In genomic region chr21:34520769-34521508, GRCh38 we compare ENCODE assay signal across 18 cellular contexts. TPM values are rescaled to one million over a fixed set of nuclear protein-coding genes. Genes with fewer than 3 reads are reported as not detected.
DNase-seq lines count a peak whose midpoint lies in the region; ATAC-seq and TF ChIP-seq lines count a peak whose summit lies in the region.
"Had no signal": no experiment of that assay in that cellular context is flagged by ENCODE, and none has a peak within 500 bp of the region (broad histone marks: within the 10 kb centered on the region; RNA-seq: fewer than 3 reads in every experiment).

No MANE protein-coding gene starts in this region.

- no peak for ATAC-seq in natural killer cell treated with Interleukin-12 subunit alpha and Interleukin-12 subunit beta and Interleukin-15 and Interleukin-18, amount 100 ng/mL, for 72 hours
- no peak for ATAC-seq in activated T-cell treated with anti-CD3 and anti-CD28 coated beads, Interleukin-2, amount 50 U/mL, for 4 hours
- ATAC-seq: naive thymus-derived CD8-positive, alpha-beta T cell; PC-3 had no signal

- no peak for TF ChIP-seq EP300 in sigmoid colon (IDR thresholded peaks at IDR 0.05)

- peaks cover 14 to 17% of the 10 kb centered on the region in 2 donors for H3K4me1 Mint-ChIP-seq in natural killer cell treated with Interleukin-12 subunit alpha and Interleukin-12 subunit beta and Interleukin-15 and Interleukin-18, amount 100 ng/mL, for 72 hours (ENCODE audit: low read depth in 2 of 2)
- H3K4me1 Mint-ChIP-seq in activated T-cell treated with anti-CD3 and anti-CD28 coated beads, Interleukin-2, amount 50 U/mL, for 4 hours (ENCODE audit: low read depth), result peaks cover 19% of the 10 kb centered on the region

- H3K4me2 ChIP-seq in hepatocyte, result no peak overlapping the region

- intact Hi-C loops in sigmoid colon (cut with DNase I), result loop anchor here (5.0 kb wide), 1 partner anchor 61 kb away; no protein-coding TSS in a partner anchor

- no peak overlapping the region for H3K4me3 Mint-ChIP-seq in natural killer cell treated with Interleukin-12 subunit alpha and Interleukin-12 subunit beta and Interleukin-15 and Interleukin-18, amount 100 ng/mL, for 72 hours
- no peak overlapping the region for H3K4me3 Mint-ChIP-seq in activated T-cell treated with anti-CD3 and anti-CD28 coated beads, Interleukin-2, amount 50 U/mL, for 4 hours
- H3K4me3 Mint-ChIP-seq: naive thymus-derived CD8-positive, alpha-beta T cell had no signal

- no peaks in the 10 kb centered on the region for H3K9me3 ChIP-seq in hepatocyte (ENCODE audit: low read depth)
- no peaks in the 10 kb centered on the region for H3K9me3 ChIP-seq in sigmoid colon
- H3K9me3 ChIP-seq: adrenal gland, colonic mucosa had no signal

- H3K79me2 ChIP-seq in hepatocyte, result peaks cover 4% of the 10 kb centered on the region

- no peaks in the 10 kb centered on the region for H4K20me1 ChIP-seq in hepatocyte (ENCODE audit: insufficient read depth, poor library complexity, severe bottlenecking)

- H3K4me3 ChIP-seq in hepatocyte, result no peak overlapping the region
- H3K4me3 ChIP-seq in sigmoid colon, result no peak overlapping the region
- H3K4me3 ChIP-seq: adrenal gland, colonic mucosa had no signal

- H3K36me3 ChIP-seq in hepatocyte (replicated peaks; ENCODE audit: insufficient read depth, low read depth), result no peaks in the 10 kb centered on the region
- H3K36me3 ChIP-seq in sigmoid colon, result peaks cover 0 to 54% (median 18%) of the 10 kb centered on the region in 4 donors

- no peaks in the 10 kb centered on the region for H3K9me2 ChIP-seq in hepatocyte (replicated peaks; ENCODE audit: insufficient read depth)

- H3K27ac ChIP-seq in hepatocyte, result peak overlapping the region; percentile 96
- peak overlapping the region in 3 of 4 donors; percentile 14 to 55 (median 21) for H3K27ac ChIP-seq in sigmoid colon

- no peaks in the 10 kb centered on the region for H3K36me3 Mint-ChIP-seq in natural killer cell treated with Interleukin-12 subunit alpha and Interleukin-12 subunit beta and Interleukin-15 and Interleukin-18, amount 100 ng/mL, for 72 hours
- H3K36me3 Mint-ChIP-seq in activated T-cell treated with anti-CD3 and anti-CD28 coated beads, Interleukin-2, amount 50 U/mL, for 4 hours (ENCODE audit: insufficient read depth), result peaks cover 24% of the 10 kb centered on the region

- no peak for TF ChIP-seq CTCF in hepatocyte (IDR thresholded peaks at IDR 0.05; ENCODE audit: poor library complexity)
- no peak for TF ChIP-seq CTCF in sigmoid colon (IDR thresholded peaks at IDR 0.05)

- DNase-seq in GF-D8 (lab: John Stamatoyannopoulos, UW), result peak; percentile 33
- DNase-seq in OCI-M1 (lab: John Stamatoyannopoulos, UW), result peak; percentile 68
- no peak for DNase-seq in hepatocyte (ENCODE audit: low spot score)
- DNase-seq in sigmoid colon, result no peak
- DNase-seq in nucleus accumbens (lab: John Stamatoyannopoulos, UW), result no peak
- no peak for DNase-seq in natural killer cell treated with Interleukin-12 subunit alpha and Interleukin-12 subunit beta and Interleukin-15 and Interleukin-18, amount 100 ng/mL, for 72 hours (ENCODE audit: low spot score)
- no peak for DNase-seq in activated T-cell treated with anti-CD3 and anti-CD28 coated beads, Interleukin-2, amount 50 U/mL, for 4 hours
- DNase-seq in EL, result no peak
- DNase-seq: activated CD4-positive, alpha-beta T cell treated with anti-CD3 and anti-CD28 coated beads for 4 hours; activated T-cell treated with anti-CD3 and anti-CD28 coated beads, Interleukin-2, amount 50 U/mL, for 48 hours; colonic mucosa; erythroblast; head of caudate nucleus; naive thymus-derived CD8-positive, alpha-beta T cell; NCI-H1092; NCI-H345; PC-3 had no signal

- H3K27me3 Mint-ChIP-seq in natural killer cell treated with Interleukin-12 subunit alpha and Interleukin-12 subunit beta and Interleukin-15 and Interleukin-18, amount 100 ng/mL, for 72 hours, result no peaks in the 10 kb centered on the region
- H3K27me3 Mint-ChIP-seq in activated T-cell treated with anti-CD3 and anti-CD28 coated beads, Interleukin-2, amount 50 U/mL, for 4 hours (ENCODE audit: low read depth), result no peaks in the 10 kb centered on the region
- H3K27me3 Mint-ChIP-seq: naive thymus-derived CD8-positive, alpha-beta T cell had no signal

- TF ChIP-seq POLR2A in sigmoid colon (IDR thresholded peaks at IDR 0.05), result no peak

- peak overlapping the region in 1 of 2 donors; percentile 45 for H3K27ac Mint-ChIP-seq in natural killer cell treated with Interleukin-12 subunit alpha and Interleukin-12 subunit beta and Interleukin-15 and Interleukin-18, amount 100 ng/mL, for 72 hours
- H3K27ac Mint-ChIP-seq: naive thymus-derived CD8-positive, alpha-beta T cell had no signal

- H3K27me3 ChIP-seq in hepatocyte (no peaks in the 10 kb centered on the region), sigmoid colon (no peaks in the 10 kb centered on the region)
- H3K27me3 ChIP-seq: adrenal gland, colonic mucosa had no signal

- no peaks in the 10 kb centered on the region for H3K9me3 Mint-ChIP-seq in natural killer cell treated with Interleukin-12 subunit alpha and Interleukin-12 subunit beta and Interleukin-15 and Interleukin-18, amount 100 ng/mL, for 72 hours
- H3K9me3 Mint-ChIP-seq in activated T-cell treated with anti-CD3 and anti-CD28 coated beads, Interleukin-2, amount 50 U/mL, for 4 hours, result no peaks in the 10 kb centered on the region
- H3K9me3 Mint-ChIP-seq: naive thymus-derived CD8-positive, alpha-beta T cell had no signal

- 92% methylated on average over 19 of the region's 20 CpGs for WGBS in hepatocyte (ENCODE audit: low lambda C conversion rate, missing lambda C conversion rate)
- 86 to 95% methylated on average over 20 of the region's 20 CpGs for WGBS in sigmoid colon, 2 donors

- H2AFZ ChIP-seq in hepatocyte, result no peak overlapping the region

- H3K4me1 ChIP-seq in hepatocyte (ENCODE audit: insufficient read depth), result peaks cover 35% of the 10 kb centered on the region
- peaks cover 0 to 57% (median 35%) of the 10 kb centered on the region in 4 donors for H3K4me1 ChIP-seq in sigmoid colon

RNA-seq across cellular contexts. Expression of gene KCNE1, which starts 8.9 kb away (rescaled TPM):
- total RNA-seq in hepatocyte, result 0.32 and 1.1 TPM in 2 replicates
- polyA plus RNA-seq in hepatocyte, result 0.48 and 1.3 TPM in 2 replicates
- total RNA-seq in sigmoid colon, result 1 to 10 TPM; 1.8 to 7.2 (median 2.9) TPM
- polyA plus RNA-seq in sigmoid colon, result under 1 TPM in 2 of 3 donors, not detected in 1; 0.60 TPM
- total RNA-seq in natural killer cell treated with Interleukin-12 subunit alpha and Interleukin-12 subunit beta and Interleukin-15 and Interleukin-18, amount 100 ng/mL, for 72 hours, result 1 to 10 TPM; 1.2 to 4.7 TPM
- under 1 TPM; 0.22 to 0.26 (median 0.25) TPM for total RNA-seq in activated T-cell treated with anti-CD3 and anti-CD28 coated beads, Interleukin-2, amount 50 U/mL, for 4 hours
- polyA plus RNA-seq: naive thymus-derived CD8-positive, alpha-beta T cell had no signal

Comparison
In these comparisons a context has a peak if more than half of its experiments do, and no peak if none do; other contexts are left out.
1. DNase-seq: peak in GF-D8 (single experiment) and OCI-M1 (single experiment); none in hepatocyte (single experiment), sigmoid colon (single experiment), nucleus accumbens (0 of 56), natural killer cell treated with Interleukin-12 subunit alpha and Interleukin-12 subunit beta and Interleukin-15 and Interleukin-18, amount 100 ng/mL, for 72 hours (single experiment), activated T-cell treated with anti-CD3 and anti-CD28 coated beads, Interleukin-2, amount 50 U/mL, for 4 hours (single experiment) and EL (single experiment).